In genomic region chr6:118893882-118894424, GRCh38 we compare ENCODE assay signal across 1 cellular context.
A peak's percentile ranks its signal among the peaks of the same experiment; 100 is the strongest.
TF ChIP-seq lines count a peak whose summit lies in the region.

Gene ASF1A, plus strand, starts transcription at chr6:118894152. Its CDS starts 262 bp downstream, at chr6:118894414.

TF ChIP-seq in K562, 482 proteins besides CTCF, POLR2A, EP300 and RAD21 (continued from another document):
- peak; percentile 47; the same call in 1 of the 2 replicates for TF ChIP-seq CHAMP1 (IDR thresholded peaks at IDR 0.05)
- peak; percentile 83; the same call in 1 of the 2 replicates for TF ChIP-seq RBFOX2 (IDR thresholded peaks at IDR 0.05; ENCODE audit: low read depth, low read length)
- TF ChIP-seq ZNF263 (CRISPR knock-in tag; IDR thresholded peaks at IDR 0.05; ENCODE audit: borderline replicate concordance), result peak; percentile 45; the same call in 1 of the 2 replicates
- peak in 2 of 3 experiments; percentile 81 to 87 for TF ChIP-seq YY1 (IDR thresholded peaks at IDR 0.05; ENCODE audit: borderline replicate concordance in 1 of 3, control insufficient read depth in 1 of 3, extremely low read depth in 1 of 3, insufficient read depth in 3 of 3, insufficient read length in 1 of 3, insufficient replicate concordance in 2 of 3, low read depth in 1 of 3, low read length in 2 of 3)
- TF ChIP-seq MTA1 (IDR thresholded peaks at IDR 0.05; ENCODE audit: borderline replicate concordance), result peak; percentile 74
- TF ChIP-seq CBX5 (IDR thresholded peaks at IDR 0.05; ENCODE audit: borderline replicate concordance, low read depth), result no peak
